8 cellular contexts compared by ENCODE assay signal in the genomic region with DNA sequence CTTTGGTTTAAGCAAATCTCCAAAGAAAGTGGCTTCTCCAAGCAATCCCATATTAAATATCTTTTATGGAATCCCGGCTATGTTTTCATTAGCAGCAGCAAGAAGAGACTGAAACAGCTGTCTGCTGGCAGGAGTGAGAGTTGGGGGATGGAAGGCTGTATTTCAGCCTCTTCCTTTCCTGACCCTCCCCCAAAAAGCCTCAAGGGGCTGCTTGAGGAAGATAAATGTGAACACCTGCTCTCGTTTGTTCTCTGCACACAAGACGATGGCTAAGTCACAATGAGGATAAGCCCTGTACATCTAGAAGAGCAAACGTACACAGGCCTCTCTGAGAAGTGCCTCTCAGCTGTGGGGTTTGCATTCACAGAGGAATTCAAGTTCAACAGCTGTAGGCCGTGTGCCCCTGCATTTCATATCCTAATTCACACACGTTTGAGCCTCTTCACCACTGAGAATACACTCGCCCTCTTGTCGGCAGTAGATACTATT. TPM values are rescaled to one million over a fixed set of nuclear protein-coding genes. Genes with fewer than 3 reads are reported as not detected.
A peak's percentile ranks its signal among the peaks of the same experiment; 100 is the strongest.
DNase-seq lines count a peak whose midpoint lies in the region; ATAC-seq and TF ChIP-seq lines count a peak whose summit lies in the region.

No MANE protein-coding gene starts in this region.

- no peaks in the 10 kb centered on the region for H3K27me3 ChIP-seq in CD8-positive, alpha-beta T cell (ENCODE audit: insufficient read depth, low read length)

- peaks cover 94% of the 10 kb centered on the region for H3K4me1 ChIP-seq in CD8-positive, alpha-beta T cell (ENCODE audit: insufficient read depth, low read length)

- no peaks in the 10 kb centered on the region for H3K9me3 Mint-ChIP-seq in CD8-positive, alpha-beta T cell
- H3K9me3 Mint-ChIP-seq in central memory CD8-positive, alpha-beta T cell = no peaks in the 10 kb centered on the region

- intact Hi-C loops in CD8-positive, alpha-beta T cell (cut with DNase I, micrococcal nuclease) = loop anchor here in 1 of 2 experiments (1.0 kb wide), 2 partner anchors 8 to 13 kb away; no protein-coding TSS in a partner anchor
- intact Hi-C loops in head of caudate nucleus (cut with DNase I) = no loop called here

- H3K27ac ChIP-seq in CD8-positive, alpha-beta T cell (ENCODE audit: low read depth, low read length) = peak overlapping the region; percentile 2

- no peak for DNase-seq in CD8-positive, alpha-beta T cell
- DNase-seq in NCI-H1436 treated with DMSO at 0.1 percent for 48 hours (lab: John Stamatoyannopoulos, UW) (peak; percentile 84), A172 (ENCODE audit: low spot score) (no peak), head of caudate nucleus (no peak)
- DNase-seq in central memory CD8-positive, alpha-beta T cell (ENCODE audit: low spot score in 2 of 2) = no peak

- peak; percentile 15 for ATAC-seq in CD8-positive, alpha-beta T cell
- ATAC-seq in GM21360 (IDR thresholded peaks at IDR 0.05; ENCODE audit: unreplicated experiment) (peak; percentile 50), HG03378 (IDR thresholded peaks at IDR 0.05; ENCODE audit: unreplicated experiment) (no peak), HG03025 (IDR thresholded peaks at IDR 0.05; ENCODE audit: low FRiP score, unreplicated experiment) (no peak)
- ATAC-seq in central memory CD8-positive, alpha-beta T cell (replicated peaks; ENCODE audit: extremely low read depth, poor library complexity, severe bottlenecking) = peak; percentile 23

- peak overlapping the region; percentile 69 for H3K4me3 Mint-ChIP-seq in CD8-positive, alpha-beta T cell
- H3K4me3 Mint-ChIP-seq in central memory CD8-positive, alpha-beta T cell = peak overlapping the region; percentile 58

- H3K9me3 ChIP-seq in CD8-positive, alpha-beta T cell (ENCODE audit: low read length) = no peaks in the 10 kb centered on the region

- H3K4me1 Mint-ChIP-seq in CD8-positive, alpha-beta T cell (ENCODE audit: low read depth) = peaks cover 92% of the 10 kb centered on the region
- peaks cover 77% of the 10 kb centered on the region for H3K4me1 Mint-ChIP-seq in central memory CD8-positive, alpha-beta T cell

- CTCF ChIA-PET in CD8-positive, alpha-beta T cell (lab: Charles Lee) = interaction anchor here (0.9 to 14.0 kb wide), 13 partner anchors 9 to 98 kb away, joined by 3 to 176 read pairs (median 8); partner anchors contain the start of gene RIPOR2

- POLR2A ChIA-PET in CD8-positive, alpha-beta T cell (lab: Charles Lee) = interaction anchor here (1.2 to 5.5 kb wide), 10 partner anchors 10 to 78 kb away, joined by 3 to 60 read pairs (median 6); partner anchors contain the start of gene RIPOR2

- TF ChIP-seq CTCF in CD8-positive, alpha-beta T cell (IDR thresholded peaks at IDR 0.05) = no peak

- H3K36me3 ChIP-seq in CD8-positive, alpha-beta T cell (ENCODE audit: insufficient read depth, low read length) = peaks cover 21% of the 10 kb centered on the region

- peaks cover 84% of the 10 kb centered on the region for H3K36me3 Mint-ChIP-seq in CD8-positive, alpha-beta T cell
- peaks cover 66% of the 10 kb centered on the region for H3K36me3 Mint-ChIP-seq in central memory CD8-positive, alpha-beta T cell (ENCODE audit: insufficient read depth)

- H3K27ac Mint-ChIP-seq in CD8-positive, alpha-beta T cell = peak overlapping the region; percentile 92
- H3K27ac Mint-ChIP-seq in central memory CD8-positive, alpha-beta T cell (ENCODE audit: low read depth) = peak overlapping the region; percentile 93

- peak overlapping the region; percentile 29 for H3K4me3 ChIP-seq in CD8-positive, alpha-beta T cell (ENCODE audit: low read depth, low read length)

- H3K27me3 Mint-ChIP-seq in CD8-positive, alpha-beta T cell (ENCODE audit: low read depth) = no peaks in the 10 kb centered on the region
- H3K27me3 Mint-ChIP-seq in central memory CD8-positive, alpha-beta T cell = no peaks in the 10 kb centered on the region

RNA-seq across cellular contexts. Expression of gene RIPOR2, which starts 16.3 kb away (rescaled TPM):
- total RNA-seq in CD8-positive, alpha-beta T cell = 10 to 100 TPM; 92.5 to 93.2 TPM
- 0.53 TPM in 1 of 2 replicates, not detected in the other for total RNA-seq in A172 (2014; rRNA removed; shearing (Covaris generic))

Comparison
In these comparisons a context has a peak if more than half of its experiments do, and no peak if none do; other contexts are left out.
1. ATAC-seq: peak in CD8-positive, alpha-beta T cell (single experiment), GM21360 (single experiment) and central memory CD8-positive, alpha-beta T cell (single experiment); none in HG03378 (single experiment) and HG03025 (single experiment).
2. RNA of gene RIPOR2, which starts 16.3 kb away (total RNA-seq): 92.5 to 93.2 TPM in CD8-positive, alpha-beta T cell; 0.53 TPM in A172; every median in the first group is over 10 times any median in the second.